ENCODE assay signal across 9 cellular contexts in the genomic region with DNA sequence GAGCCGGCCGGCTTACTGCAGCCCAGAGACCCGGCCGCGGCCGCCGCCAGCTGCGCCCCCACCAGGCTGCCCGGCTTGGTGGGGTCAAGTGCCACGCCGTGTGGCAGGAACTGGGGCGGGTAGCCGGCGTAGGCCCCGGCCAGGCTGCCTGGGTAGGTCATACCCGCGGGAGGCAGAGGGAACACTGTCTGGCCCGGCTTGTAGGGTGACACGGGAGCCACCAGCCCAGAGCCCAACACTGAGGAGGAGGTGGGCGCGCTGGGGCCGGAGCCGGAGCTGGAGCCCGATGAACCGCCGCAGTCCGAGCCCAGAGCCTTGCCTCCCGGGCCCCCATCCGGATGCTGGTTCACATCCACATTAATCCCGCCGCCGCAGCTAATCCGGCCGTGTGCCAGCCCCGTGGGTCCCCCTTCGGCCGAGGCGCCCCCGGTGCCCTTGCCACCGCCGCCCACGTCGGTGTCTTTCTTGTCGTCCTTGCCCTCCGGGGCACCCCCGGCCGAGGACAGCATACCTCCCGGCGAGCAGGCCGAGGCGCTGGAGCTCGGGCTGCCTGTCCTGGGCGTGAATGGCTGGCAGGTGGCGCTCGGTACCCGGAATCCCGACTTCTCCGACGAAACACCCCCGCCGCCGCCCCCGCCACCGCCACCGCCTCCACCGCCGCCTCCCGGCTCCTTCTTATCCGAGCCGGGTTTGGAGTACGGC. TPM values are rescaled to one million over a fixed set of nuclear protein-coding genes. Genes with fewer than 3 reads are reported as not detected.
DNase-seq lines count a peak whose midpoint lies in the region; ATAC-seq and TF ChIP-seq lines count a peak whose summit lies in the region.
"Had no signal": no experiment of that assay in that cellular context is flagged by ENCODE, and none has a peak within 500 bp of the region (broad histone marks: within the 10 kb centered on the region; RNA-seq: fewer than 3 reads in every experiment).

No MANE protein-coding gene starts in this region.

- TF ChIP-seq POLR2A in gastroesophageal sphincter (IDR thresholded peaks at IDR 0.05) = peak in 1 of 2 donors; percentile 3

- H3K36me3 Mint-ChIP-seq in nephron progenitor cell (ENCODE audit: low read depth) = peaks cover 31% of the 10 kb centered on the region
- H3K36me3 Mint-ChIP-seq: IgD-negative memory B cell had no signal

- H3K27ac ChIP-seq in BLaER1 treated with 17β-estradiol and CSF1 and Interleukin-3, amounts not matched to agents 10 nM and 100 nM = peak overlapping the region in 5 of 11 experiments; percentile 78 to 93 (median 84); a peak in 7 of 22 replicates
- H3K27ac ChIP-seq in gastroesophageal sphincter = peak overlapping the region; percentile 97 to 100 (median 100)

- H3K4me3 Mint-ChIP-seq in nephron progenitor cell = peak overlapping the region; percentile 99

- no peaks in the 10 kb centered on the region for H3K9me3 Mint-ChIP-seq in nephron progenitor cell

- H3K9me3 ChIP-seq in BLaER1 treated with 17β-estradiol and CSF1 and Interleukin-3, amounts not matched to agents 10 nM and 100 nM (replicated peaks in 1 of 11) = peaks cover 0 to 28% (median 6%) of the 10 kb centered on the region in 11 experiments; a peak in 11 of 22 replicates
- H3K9me3 ChIP-seq in gastroesophageal sphincter = no peaks in the 10 kb centered on the region

- peaks cover 19 to 36% (median 31%) of the 10 kb centered on the region in 10 experiments for H3K4me1 ChIP-seq in BLaER1 treated with 17β-estradiol and CSF1 and Interleukin-3, amounts not matched to agents 10 nM and 100 nM
- peaks cover 0 to 40% (median 10%) of the 10 kb centered on the region in 3 donors for H3K4me1 ChIP-seq in gastroesophageal sphincter

- DNase-seq in GOT3 (lab: John Stamatoyannopoulos, UW) = peak; percentile 41
- DNase-seq in NCI-H510A treated with DMSO at 0.1 percent for 48 hours (lab: John Stamatoyannopoulos, UW) = peak; percentile 59
- DNase-seq in activated effector memory CD4-positive, alpha-beta T cell treated with Interleukin-2 at 50 U/mL for 16 hours = peak; percentile 17
- DNase-seq in nephron progenitor cell = peak; percentile 75
- DNase-seq in GF-D8 (lab: John Stamatoyannopoulos, UW) = no peak

- H3K27me3 Mint-ChIP-seq in nephron progenitor cell (ENCODE audit: low read depth, poor library complexity) = peaks cover 7% of the 10 kb centered on the region

- H3K4me1 Mint-ChIP-seq in nephron progenitor cell = peaks cover 20% of the 10 kb centered on the region

- peak overlapping the region; percentile 85 to 100 (median 97) for H3K4me2 ChIP-seq in BLaER1 treated with 17β-estradiol and CSF1 and Interleukin-3, amounts not matched to agents 10 nM and 100 nM

- H3K9ac ChIP-seq in BLaER1 treated with 17β-estradiol and CSF1 and Interleukin-3, amounts not matched to agents 10 nM and 100 nM = peak overlapping the region; percentile 66 to 91 (median 80); a peak in 21 of 22 replicates

- peaks cover 5 to 49% (median 10%) of the 10 kb centered on the region in 11 experiments; a peak in 15 of 22 replicates for H3K36me3 ChIP-seq in BLaER1 treated with 17β-estradiol and CSF1 and Interleukin-3, amounts not matched to agents 10 nM and 100 nM
- peaks cover 0 to 16% of the 10 kb centered on the region in 2 donors for H3K36me3 ChIP-seq in gastroesophageal sphincter

- H4K20me1 ChIP-seq in BLaER1 treated with 17β-estradiol and CSF1 and Interleukin-3, amounts not matched to agents 10 nM and 100 nM = peaks cover 8 to 51% (median 23%) of the 10 kb centered on the region in 11 experiments; a peak in 18 of 22 replicates

- H3K27ac Mint-ChIP-seq in nephron progenitor cell = peak overlapping the region; percentile 97

- peak overlapping the region; percentile 72 to 99 (median 86) for H3K4me3 ChIP-seq in BLaER1 treated with 17β-estradiol and CSF1 and Interleukin-3, amounts not matched to agents 10 nM and 100 nM
- peak overlapping the region; percentile 62 to 100 for H3K4me3 ChIP-seq in gastroesophageal sphincter

- TF ChIP-seq CTCF in gastroesophageal sphincter (IDR thresholded peaks at IDR 0.05) = peak in 2 of 4 experiments; percentile 44 to 81
- peak; percentile 49 for TF ChIP-seq CTCF in nephron progenitor cell (IDR thresholded peaks at IDR 0.05)

- no peak for ATAC-seq in gastroesophageal sphincter
- no peak for ATAC-seq in HG03135 (IDR thresholded peaks at IDR 0.05; ENCODE audit: unreplicated experiment)

- peaks cover 21 to 58% (median 43%) of the 10 kb centered on the region in 11 experiments for H3K27me3 ChIP-seq in BLaER1 treated with 17β-estradiol and CSF1 and Interleukin-3, amounts not matched to agents 10 nM and 100 nM
- no peaks in the 10 kb centered on the region for H3K27me3 ChIP-seq in gastroesophageal sphincter

- WGBS in gastroesophageal sphincter (ENCODE audit: low coverage in 1 of 2), 2 donors = 0% methylated on average over 13 of the region's 71 CpGs; no CpG with 5 or more reads in 1 of the 2 donors

- TF ChIP-seq EP300 in gastroesophageal sphincter (IDR thresholded peaks at IDR 0.05) = no peak

RNA-seq across cellular contexts. Expression of a gene that starts 2.0 kb away (rescaled TPM):
- 10 to 100 TPM; 27.3 to 83.7 (median 43.4) TPM for total RNA-seq in gastroesophageal sphincter

RNA-seq across cellular contexts. Expression of a gene that starts 31.8 kb away (rescaled TPM):
- total RNA-seq in gastroesophageal sphincter = 10 to 100 TPM in 1 of 4 donors, 1 to 10 TPM in 3; 7.3 to 20.1 (median 8.4) TPM
